In genomic region chr12:2154050-2154449, GRCh38 we compare ENCODE assay signal across 12 cellular contexts.
DNase-seq lines count a peak whose midpoint lies in the region; ATAC-seq and TF ChIP-seq lines count a peak whose summit lies in the region.
"Had no signal": no experiment of that assay in that cellular context is flagged by ENCODE, and none has a peak within 500 bp of the region (broad histone marks: within the 10 kb centered on the region; RNA-seq: fewer than 3 reads in every experiment).

No MANE protein-coding gene starts in this region.

- H3K9me3 ChIP-seq in heart left ventricle (no peaks in the 10 kb centered on the region), Caco-2 (no peaks in the 10 kb centered on the region), mucosa of descending colon (no peaks in the 10 kb centered on the region)
- H3K9me3 ChIP-seq: thyroid gland had no signal

- ATAC-seq in heart left ventricle (peak in 3 of 4 donors; percentile 41 to 61 (median 50)), mucosa of descending colon (no peak), GM18907 (IDR thresholded peaks at IDR 0.05; ENCODE audit: unreplicated experiment) (no peak)

- TF ChIP-seq CTCF in astrocyte of the cerebellum (IDR thresholded peaks at IDR 0.05; ENCODE audit: low read depth, low read length, missing control alignments) (no peak), heart left ventricle (IDR thresholded peaks at IDR 0.05) (no peak), Caco-2 (IDR thresholded peaks at IDR 0.05; ENCODE audit: insufficient read depth in 1 of 2, low read depth in 1 of 2, low read length in 1 of 2, severe bottlenecking in 1 of 2, unreplicated experiment in 1 of 2) (no peak), mucosa of descending colon (IDR thresholded peaks at IDR 0.05) (no peak)

- in situ Hi-C loops in astrocyte of the cerebellum (cut with HindIII; ENCODE audit: low sequenced_read_pairs): no loop called here

- no TSS peak for BruUV-seq in Caco-2 (replicated peaks; lab: Mats Ljungman, UMichigan)

- H3K27me3 ChIP-seq in heart left ventricle (no peaks in the 10 kb centered on the region), Caco-2 (replicated peaks; ENCODE audit: control insufficient read depth, insufficient read depth, low read length) (no peaks in the 10 kb centered on the region)
- H3K27me3 ChIP-seq: thyroid gland had no signal

- H3K4me3 ChIP-seq in astrocyte of the cerebellum (ENCODE audit: low read depth, low read length) (no peak overlapping the region), heart left ventricle (no peak overlapping the region), skeletal muscle cell (ENCODE audit: low read depth, low read length) (no peak overlapping the region), Caco-2 (ENCODE audit: low read depth, low read length) (no peak overlapping the region), mucosa of descending colon (no peak overlapping the region)
- H3K4me3 ChIP-seq: thyroid gland had no signal

- DNase-seq in GM03348 (ENCODE audit: low spot score) (peak; percentile 60), astrocyte of the cerebellum (ENCODE audit: low read depth) (peak; percentile 24), heart left ventricle (no peak), skeletal muscle cell (ENCODE audit: low read depth) (peak; percentile 31), Caco-2 (no peak), mucosa of descending colon (no peak), globus pallidus (ENCODE audit: low spot score) (no peak)
- DNase-seq: Kasumi-1, left cardiac atrium, NCI-H226, thyroid gland had no signal

- no peak overlapping the region for H3K27ac Mint-ChIP-seq in Caco-2 (ENCODE audit: unreplicated experiment)

- no peak for TF ChIP-seq POLR2A in heart left ventricle (IDR thresholded peaks at IDR 0.05)

- CTCF ChIA-PET in Caco-2 (lab: Charles Lee): no interaction called here

- H3K4me3 Mint-ChIP-seq in Caco-2 (ENCODE audit: unreplicated experiment): no peak overlapping the region

- H3K4me1 ChIP-seq in heart left ventricle (peaks cover 4 to 86% (median 58%) of the 10 kb centered on the region in 12 donors), Caco-2 (no peaks in the 10 kb centered on the region), mucosa of descending colon (ENCODE audit: low read depth) (no peaks in the 10 kb centered on the region)

- H3K36me3 ChIP-seq in heart left ventricle: no peaks in the 10 kb centered on the region
- no peaks in the 10 kb centered on the region for H3K36me3 ChIP-seq in Caco-2 (ENCODE audit: control insufficient read depth, insufficient read depth, low read length)
- no peaks in the 10 kb centered on the region for H3K36me3 ChIP-seq in mucosa of descending colon (ENCODE audit: low read depth)
- H3K36me3 ChIP-seq: thyroid gland had no signal

- H3K9me3 Mint-ChIP-seq in Caco-2 (ENCODE audit: unreplicated experiment): no peaks in the 10 kb centered on the region

- no peaks in the 10 kb centered on the region for H3K4me1 Mint-ChIP-seq in Caco-2 (ENCODE audit: low read depth, unreplicated experiment)

- intact Hi-C loops in heart left ventricle (cut with DNase I) (loop anchor here in 1 of 10 donors (5.0 kb wide), 1 partner anchor 77 kb away; no protein-coding TSS in a partner anchor), Caco-2 (cut with micrococcal nuclease; ENCODE audit: unreplicated experiment) (no loop called here), mucosa of descending colon (cut with DNase I, micrococcal nuclease) (no loop called here)

- 30 to 50% (median 34%) methylated on average over 9 of the region's 9 CpGs for WGBS in heart left ventricle, 4 donors

- H3K36me3 Mint-ChIP-seq in Caco-2 (ENCODE audit: insufficient read depth, unreplicated experiment): no peaks in the 10 kb centered on the region

- peaks cover 4% of the 10 kb centered on the region for H3K27me3 Mint-ChIP-seq in Caco-2 (ENCODE audit: insufficient read depth, unreplicated experiment)

- H3K27ac ChIP-seq in heart left ventricle: peak overlapping the region in 11 of 12 donors; percentile 50 to 82 (median 73)

- POLR2A ChIA-PET in Caco-2 (lab: Charles Lee): no interaction called here

Comparison
In these comparisons a context has a peak if more than half of its experiments do, and no peak if none do; other contexts are left out.
1. DNase-seq: peak in GM03348 (single experiment), astrocyte of the cerebellum (single experiment) and skeletal muscle cell (single experiment); none in heart left ventricle (0 of 5), Caco-2 (0 of 2), mucosa of descending colon (0 of 3) and globus pallidus (single experiment).
2. ATAC-seq: peak in heart left ventricle (3 of 4); none in mucosa of descending colon (single experiment) and GM18907 (single experiment).